27 cellular contexts compared by ENCODE assay signal in genomic region chr7:109206196-109206595, GRCh38.
A peak's percentile ranks its signal among the peaks of the same experiment; 100 is the strongest.
DNase-seq lines count a peak whose midpoint lies in the region; ATAC-seq and TF ChIP-seq lines count a peak whose summit lies in the region.
"Had no signal": no experiment of that assay in that cellular context is flagged by ENCODE, and none has a peak within 500 bp of the region (broad histone marks: within the 10 kb centered on the region; RNA-seq: fewer than 3 reads in every experiment).

No MANE protein-coding gene starts in this region.

- TF ChIP-seq CTCF in mammary epithelial cell (conservative IDR thresholded peaks at IDR 0.05 in 1 of 2, IDR thresholded peaks at IDR 0.05 in 1 of 2; ENCODE audit: extremely low read depth in 1 of 2, insufficient read depth in 1 of 2, low read depth in 1 of 2, low read length in 2 of 2) (peak; percentile 19 to 28), MCF 10A (IDR thresholded peaks at IDR 0.05; ENCODE audit: unreplicated experiment) (no peak), NB4 (IDR thresholded peaks at IDR 0.05; ENCODE audit: low read depth, low read length) (peak; percentile 15), endodermal cell (conservative IDR thresholded peaks at IDR 0.05) (peak; percentile 62)

- CTCF ChIA-PET in mammary epithelial cell (lab: Charles Lee; ENCODE audit: low non-redundant PET) (no interaction called here), MCF 10A (lab: Yijun Ruan, JAX) (no interaction called here)

- H3K36me3 ChIP-seq in mammary epithelial cell (ENCODE audit: insufficient read depth, low read length) (no peaks in the 10 kb centered on the region), endodermal cell (ENCODE audit: control insufficient read depth, insufficient read depth, low read length) (no peaks in the 10 kb centered on the region)
- H3K36me3 ChIP-seq: cardiac muscle cell, tibial artery, WERI-Rb-1 had no signal

- dilution Hi-C loops in mammary epithelial cell (cut with HindIII; ENCODE audit: low sequenced_read_pairs) = no loop called here

- H3K4me1 ChIP-seq in mammary epithelial cell (ENCODE audit: insufficient read depth, low read length) = no peaks in the 10 kb centered on the region
- H3K4me1 ChIP-seq in endodermal cell (ENCODE audit: control insufficient read depth, insufficient read depth, low read length) = no peaks in the 10 kb centered on the region
- H3K4me1 ChIP-seq: tibial artery had no signal

- H3K27me3 ChIP-seq in mammary epithelial cell (ENCODE audit: insufficient read depth, low read length) = no peaks in the 10 kb centered on the region
- H3K27me3 ChIP-seq in endodermal cell (ENCODE audit: control insufficient read depth, insufficient read depth, low read length, poor library complexity, severe bottlenecking) = no peaks in the 10 kb centered on the region
- H3K27me3 ChIP-seq: cardiac muscle cell, tibial artery had no signal

- H3K79me2 ChIP-seq in mammary epithelial cell (ENCODE audit: insufficient read depth, low read length) = no peaks in the 10 kb centered on the region

- no peaks in the 10 kb centered on the region for H3K9me3 Mint-ChIP-seq in MCF 10A (ENCODE audit: unreplicated experiment)
- H3K9me3 Mint-ChIP-seq in endodermal cell = no peaks in the 10 kb centered on the region

- TF ChIP-seq POLR2A in NB4 (IDR thresholded peaks at IDR 0.05; ENCODE audit: extremely low read depth, insufficient read length) = no peak

- WGBS in mammary epithelial cell (ENCODE audit: low coverage, missing lambda C conversion rate) = 100% methylated on average over 2 of the region's 2 CpGs
- 91 to 100% methylated on average over 2 of the region's 2 CpGs for WGBS in endodermal cell (ENCODE audit: insufficient coverage in 1 of 2, insufficient read length in 1 of 2), 2 experiments

- no peaks in the 10 kb centered on the region for H4K20me1 ChIP-seq in mammary epithelial cell (ENCODE audit: insufficient read depth, low read length)

- H3K36me3 Mint-ChIP-seq in MCF 10A (ENCODE audit: insufficient read depth, unreplicated experiment) (no peaks in the 10 kb centered on the region), endodermal cell (ENCODE audit: low read depth) (no peaks in the 10 kb centered on the region)
- H3K36me3 Mint-ChIP-seq: activated CD8-positive, alpha-beta memory T cell treated with anti-CD3 and anti-CD28 coated beads, Interleukin-2, amount 10 ng/mL, durations not matched to agents 7 days and 5 days; activated naive CD4-positive, alpha-beta T cell treated with anti-CD3 and anti-CD28 coated beads, Interleukin-2, amount 10 ng/mL, durations not matched to agents 7 days and 5 days had no signal

- no peak overlapping the region for H3K27ac ChIP-seq in mammary epithelial cell (ENCODE audit: insufficient read depth, low read depth, low read length)
- H3K27ac ChIP-seq in endodermal cell (ENCODE audit: low read depth, low read length) = no peak overlapping the region
- H3K27ac ChIP-seq: cardiac muscle cell, GM23248, tibial artery, WERI-Rb-1 had no signal

- H3K27me3 Mint-ChIP-seq in MCF 10A (ENCODE audit: insufficient read depth, unreplicated experiment) = peaks cover 47% of the 10 kb centered on the region
- no peaks in the 10 kb centered on the region for H3K27me3 Mint-ChIP-seq in endodermal cell (ENCODE audit: insufficient read depth)
- H3K27me3 Mint-ChIP-seq: activated CD8-positive, alpha-beta memory T cell treated with anti-CD3 and anti-CD28 coated beads, Interleukin-2, amount 10 ng/mL, durations not matched to agents 7 days and 5 days; activated naive CD4-positive, alpha-beta T cell treated with anti-CD3 and anti-CD28 coated beads, Interleukin-2, amount 10 ng/mL, durations not matched to agents 7 days and 5 days; stimulated activated naive CD8-positive, alpha-beta T cell treated with anti-CD3 and anti-CD28 coated beads, Interleukin-15, Interleukin-2, amounts not matched to agents 100 ng/mL and 50 ng/mL, for 24 hours had no signal

- H3K9me3 ChIP-seq in mammary epithelial cell (replicated peaks; ENCODE audit: insufficient read depth, low read length) = no peaks in the 10 kb centered on the region
- peaks cover 4% of the 10 kb centered on the region for H3K9me3 ChIP-seq in endodermal cell (ENCODE audit: control insufficient read depth, low read length)
- H3K9me3 ChIP-seq: tibial artery had no signal

- intact Hi-C loops in mammary epithelial cell (cut with micrococcal nuclease) (no loop called here), MCF 10A (cut with micrococcal nuclease) (no loop called here)

- H3K9ac ChIP-seq in mammary epithelial cell (ENCODE audit: insufficient read depth, low read length) (no peak overlapping the region), endodermal cell (ENCODE audit: extremely low read depth, low read length, poor library complexity, severe bottlenecking) (no peak overlapping the region)
- H3K9ac ChIP-seq: GM23248 had no signal

- ATAC-seq in HG03135 (IDR thresholded peaks at IDR 0.05; ENCODE audit: unreplicated experiment) (no peak), HG03432 (IDR thresholded peaks at IDR 0.05; ENCODE audit: unreplicated experiment) (no peak), HG02852 (IDR thresholded peaks at IDR 0.05; ENCODE audit: unreplicated experiment) (no peak), GM21526 (IDR thresholded peaks at IDR 0.05; ENCODE audit: low FRiP score, unreplicated experiment) (no peak)
- ATAC-seq: activated CD8-positive, alpha-beta memory T cell treated with anti-CD3 and anti-CD28 coated beads, Interleukin-2, amount 10 ng/mL, durations not matched to agents 7 days and 5 days; activated T-cell treated with anti-CD3 and anti-CD28 coated beads, Interleukin-2, amount 50 U/mL, for 72 hours; sciatic nerve had no signal

- no peak overlapping the region for H3K4me3 Mint-ChIP-seq in MCF 10A (ENCODE audit: unreplicated experiment)
- no peak overlapping the region for H3K4me3 Mint-ChIP-seq in endodermal cell
- H3K4me3 Mint-ChIP-seq: activated CD8-positive, alpha-beta memory T cell treated with anti-CD3 and anti-CD28 coated beads, Interleukin-2, amount 10 ng/mL, durations not matched to agents 7 days and 5 days; activated naive CD4-positive, alpha-beta T cell treated with anti-CD3 and anti-CD28 coated beads, Interleukin-2, amount 10 ng/mL, durations not matched to agents 7 days and 5 days; activated T-cell treated with anti-CD3 and anti-CD28 coated beads, Interleukin-2, amount 50 U/mL, for 72 hours; stimulated activated naive CD8-positive, alpha-beta T cell treated with anti-CD3 and anti-CD28 coated beads, Interleukin-15, Interleukin-2, amounts not matched to agents 100 ng/mL and 50 ng/mL, for 24 hours; T-helper 2 cell treated with Interferon-gamma antibody and Interleukin-4, amounts not matched to agents 5 μg/mL and 100 μg/mL, for 36 hours had no signal

- in situ Hi-C loops in mammary epithelial cell (cut with MboI; ENCODE audit: low sequenced_read_pairs in 2 of 2) = no loop called here

- no peak for DNase-seq in mammary epithelial cell
- DNase-seq in MCF 10A (ENCODE audit: unreplicated experiment) = no peak
- DNase-seq in NB4 (ENCODE audit: low read depth) = no peak
- DNase-seq in endodermal cell = no peak
- DNase-seq: activated CD4-positive, alpha-beta T cell treated with anti-CD3 and anti-CD28 coated beads, Interleukin-2, amount 50 U/mL, for 1 hour; activated CD8-positive, alpha-beta memory T cell treated with anti-CD3 and anti-CD28 coated beads, Interleukin-2, amount 10 ng/mL, durations not matched to agents 7 days and 5 days; activated naive CD4-positive, alpha-beta T cell treated with anti-CD3 and anti-CD28 coated beads, Interleukin-2, amount 10 ng/mL, durations not matched to agents 7 days and 5 days; activated T-cell treated with anti-CD3 and anti-CD28 coated beads, Interleukin-2, amount 50 U/mL, for 72 hours; amniotic stem cell; DMS79 treated with DMSO at 0.1 percent for 48 hours; GM23248; islet precursor cell; Karpas-422; NCI-H1048; NCI-H187 treated with DMSO at 0.1 percent for 48 hours; NCI-H526 treated with DMSO at 0.1 percent for 48 hours; posterior cingulate gyrus; tibial artery; WERI-Rb-1 had no signal

- H3K27ac Mint-ChIP-seq in MCF 10A (ENCODE audit: low read depth, unreplicated experiment) = no peak overlapping the region
- H3K27ac Mint-ChIP-seq in endodermal cell = no peak overlapping the region
- H3K27ac Mint-ChIP-seq: activated CD8-positive, alpha-beta memory T cell treated with anti-CD3 and anti-CD28 coated beads, Interleukin-2, amount 10 ng/mL, durations not matched to agents 7 days and 5 days; activated naive CD4-positive, alpha-beta T cell treated with anti-CD3 and anti-CD28 coated beads, Interleukin-2, amount 10 ng/mL, durations not matched to agents 7 days and 5 days; activated T-cell treated with anti-CD3 and anti-CD28 coated beads, Interleukin-2, amount 50 U/mL, for 72 hours; stimulated activated naive CD8-positive, alpha-beta T cell treated with anti-CD3 and anti-CD28 coated beads, Interleukin-15, Interleukin-2, amounts not matched to agents 100 ng/mL and 50 ng/mL, for 24 hours; T-helper 2 cell treated with Interferon-gamma antibody and Interleukin-4, amounts not matched to agents 5 μg/mL and 100 μg/mL, for 36 hours had no signal

- POLR2A ChIA-PET in MCF 10A (lab: Yijun Ruan, JAX) = no interaction called here

- no peaks in the 10 kb centered on the region for H3K4me1 Mint-ChIP-seq in MCF 10A (ENCODE audit: insufficient read depth, unreplicated experiment)
- H3K4me1 Mint-ChIP-seq in endodermal cell = no peaks in the 10 kb centered on the region
- H3K4me1 Mint-ChIP-seq: activated CD8-positive, alpha-beta memory T cell treated with anti-CD3 and anti-CD28 coated beads, Interleukin-2, amount 10 ng/mL, durations not matched to agents 7 days and 5 days; activated naive CD4-positive, alpha-beta T cell treated with anti-CD3 and anti-CD28 coated beads, Interleukin-2, amount 10 ng/mL, durations not matched to agents 7 days and 5 days had no signal

- H3K4me2 ChIP-seq in mammary epithelial cell (ENCODE audit: insufficient read depth, low read depth, low read length) = no peak overlapping the region

- no peak overlapping the region for H2AFZ ChIP-seq in mammary epithelial cell (ENCODE audit: low read depth, low read length)
- H2AFZ ChIP-seq: GM23248 had no signal

- BruUV-seq in mammary epithelial cell (replicated peaks; lab: Mats Ljungman, UMichigan) (no TSS peak), MCF 10A (replicated peaks; lab: Mats Ljungman, UMichigan) (no TSS peak)

- no peak overlapping the region for H3K4me3 ChIP-seq in mammary epithelial cell (replicated peaks in 1 of 3; ENCODE audit: insufficient read depth in 1 of 3, low read depth in 2 of 3, low read length in 3 of 3)
- H3K4me3 ChIP-seq in NB4 (ENCODE audit: low read depth, low read length) = no peak overlapping the region
- no peak overlapping the region for H3K4me3 ChIP-seq in endodermal cell (ENCODE audit: low read length)
- H3K4me3 ChIP-seq: cardiac muscle cell, GM23248, tibial artery had no signal
